20 cellular contexts compared by ENCODE assay signal in genomic region chr11:46149342-46149741, GRCh38. TPM values are rescaled to one million over a fixed set of nuclear protein-coding genes. Genes with fewer than 3 reads are reported as not detected.
DNase-seq lines count a peak whose midpoint lies in the region; ATAC-seq and TF ChIP-seq lines count a peak whose summit lies in the region.
"Had no signal": no experiment of that assay in that cellular context is flagged by ENCODE, and none has a peak within 500 bp of the region (broad histone marks: within the 10 kb centered on the region; RNA-seq: fewer than 3 reads in every experiment).

No MANE protein-coding gene starts in this region.

- H3K36me3 ChIP-seq in endodermal cell (ENCODE audit: control insufficient read depth, insufficient read depth, low read length), result no peaks in the 10 kb centered on the region
- H3K36me3 ChIP-seq: HAP-1 had no signal

- no peaks in the 10 kb centered on the region for H3K4me1 ChIP-seq in endodermal cell (ENCODE audit: control insufficient read depth, insufficient read depth, low read length)
- H3K4me1 ChIP-seq: HAP-1 had no signal

- H3K4me3 Mint-ChIP-seq in endodermal cell, result no peak overlapping the region
- H3K4me3 Mint-ChIP-seq in stimulated activated memory B cell treated with anti-CD40 and anti-IgM and Interleukin-4, amounts not matched to agents 10 μg/mL and 1 μg/mL and 100 μg/mL, for 72 hours, result no peak overlapping the region
- H3K4me3 Mint-ChIP-seq: B cell had no signal

- H3K27ac ChIP-seq in endodermal cell (ENCODE audit: low read depth, low read length), result no peak overlapping the region
- H3K27ac ChIP-seq: HL-60 had no signal

- peak; percentile 45 for ATAC-seq in stimulated activated memory B cell treated with anti-CD40 and anti-IgM and Interleukin-4, amounts not matched to agents 10 μg/mL and 1 μg/mL and 100 μg/mL, for 72 hours
- ATAC-seq in HG03520 (IDR thresholded peaks at IDR 0.05; ENCODE audit: unreplicated experiment), result no peak

- no peak overlapping the region for H3K9ac ChIP-seq in endodermal cell (ENCODE audit: extremely low read depth, low read length, poor library complexity, severe bottlenecking)
- H3K9ac ChIP-seq: SK-N-SH had no signal

- H3K4me3 ChIP-seq in endodermal cell (ENCODE audit: low read length), result no peak overlapping the region
- H3K4me3 ChIP-seq: HAP-1 had no signal

- no peak for TF ChIP-seq CTCF in endodermal cell (conservative IDR thresholded peaks at IDR 0.05)

- peaks cover 17% of the 10 kb centered on the region for H3K4me1 Mint-ChIP-seq in endodermal cell
- H3K4me1 Mint-ChIP-seq in stimulated activated memory B cell treated with anti-CD40 and anti-IgM and Interleukin-4, amounts not matched to agents 10 μg/mL and 1 μg/mL and 100 μg/mL, for 72 hours, result no peaks in the 10 kb centered on the region
- H3K4me1 Mint-ChIP-seq: B cell, CD14-positive monocyte had no signal

- peaks cover 3% of the 10 kb centered on the region for H3K9me3 Mint-ChIP-seq in endodermal cell
- peaks cover 4% of the 10 kb centered on the region for H3K9me3 Mint-ChIP-seq in stimulated activated memory B cell treated with anti-CD40 and anti-IgM and Interleukin-4, amounts not matched to agents 10 μg/mL and 1 μg/mL and 100 μg/mL, for 72 hours

- 44 to 60% methylated on average over 2 to 11 of the region's 11 CpGs for WGBS in endodermal cell (ENCODE audit: insufficient coverage in 1 of 2, insufficient read length in 1 of 2), 2 experiments

- H3K27me3 Mint-ChIP-seq in endodermal cell (ENCODE audit: insufficient read depth), result peaks cover 10% of the 10 kb centered on the region
- H3K27me3 Mint-ChIP-seq in stimulated activated memory B cell treated with anti-CD40 and anti-IgM and Interleukin-4, amounts not matched to agents 10 μg/mL and 1 μg/mL and 100 μg/mL, for 72 hours, result peaks cover 19% of the 10 kb centered on the region

- H3K27ac Mint-ChIP-seq in endodermal cell, result no peak overlapping the region
- H3K27ac Mint-ChIP-seq in stimulated activated memory B cell treated with anti-CD40 and anti-IgM and Interleukin-4, amounts not matched to agents 10 μg/mL and 1 μg/mL and 100 μg/mL, for 72 hours, result no peak overlapping the region
- H3K27ac Mint-ChIP-seq: B cell, CD14-positive monocyte had no signal

- DNase-seq in NCI-H146 (lab: John Stamatoyannopoulos, UW) (peak; percentile 47), NCI-H146 treated with DMSO at 0.1 percent for 48 hours (lab: John Stamatoyannopoulos, UW; ENCODE audit: unreplicated experiment) (no peak), NCI-H69 (lab: John Stamatoyannopoulos, UW) (peak; percentile 31), endodermal cell (peak; percentile 70), SKM-1 treated with dmso at 0.1 percent for 144 hours (lab: John Stamatoyannopoulos, UW; ENCODE audit: unreplicated experiment) (no peak)
- DNase-seq: DND-41, KG1, NCI-H187, NCI-H2227 treated with DMSO at 0.1 percent for 48 hours, NCI-H510A, NCI-H82, OCI-M1, Right ventricle myocardium superior, SK-N-SH had no signal

- H3K36me3 Mint-ChIP-seq in endodermal cell (ENCODE audit: low read depth), result no peaks in the 10 kb centered on the region
- H3K36me3 Mint-ChIP-seq in stimulated activated memory B cell treated with anti-CD40 and anti-IgM and Interleukin-4, amounts not matched to agents 10 μg/mL and 1 μg/mL and 100 μg/mL, for 72 hours, result no peaks in the 10 kb centered on the region
- H3K36me3 Mint-ChIP-seq: CD14-positive monocyte had no signal

- H3K27me3 ChIP-seq in endodermal cell (ENCODE audit: control insufficient read depth, insufficient read depth, low read length, poor library complexity, severe bottlenecking), result no peaks in the 10 kb centered on the region

- H3K9me3 ChIP-seq in endodermal cell (ENCODE audit: control insufficient read depth, low read length), result no peaks in the 10 kb centered on the region
- H3K9me3 ChIP-seq: SK-N-SH had no signal

RNA-seq across cellular contexts. Expression of gene PHF21A, which starts 28.1 kb away (rescaled TPM):
- total RNA-seq in endodermal cell, result 10 to 100 TPM; 47.2 to 53.9 TPM
- 46.3 TPM for polyA plus RNA-seq in endodermal cell (2013, experiment 1 of 2)
- polyA plus RNA-seq in endodermal cell (2013, experiment 2 of 2), result 45.3 TPM

Comparison
In these comparisons a context has a peak if more than half of its experiments do, and no peak if none do; other contexts are left out.
1. DNase-seq: peak in NCI-H146 (single experiment), NCI-H69 (single experiment) and endodermal cell (single experiment); none in NCI-H146 treated with DMSO at 0.1 percent for 48 hours (single experiment) and SKM-1 treated with dmso at 0.1 percent for 144 hours (single experiment).